1 cellular context compared by ENCODE assay signal in genomic region chr1:37561794-37562132, GRCh38.
A peak's percentile ranks its signal among the peaks of the same experiment; 100 is the strongest.
TF ChIP-seq lines count a peak whose summit lies in the region.

No MANE protein-coding gene starts in this region.

TF ChIP-seq in GM12878, 131 proteins besides CTCF, POLR2A, EP300 and RAD21:
- TF ChIP-seq ZBTB33 (IDR thresholded peaks at IDR 0.05) (peak; percentile 89), SMARCA5 (IDR thresholded peaks at IDR 0.05) (peak; percentile 64; the same call in 1 of the 2 replicates), SMC3 (IDR thresholded peaks at IDR 0.05; ENCODE audit: borderline replicate concordance, low read length) (peak; percentile 60; the same call in 1 of the 2 replicates), IKZF1 (conservative IDR thresholded peaks at IDR 0.05) (no peak)
